10 cellular contexts compared by ENCODE assay signal in the genomic region with DNA sequence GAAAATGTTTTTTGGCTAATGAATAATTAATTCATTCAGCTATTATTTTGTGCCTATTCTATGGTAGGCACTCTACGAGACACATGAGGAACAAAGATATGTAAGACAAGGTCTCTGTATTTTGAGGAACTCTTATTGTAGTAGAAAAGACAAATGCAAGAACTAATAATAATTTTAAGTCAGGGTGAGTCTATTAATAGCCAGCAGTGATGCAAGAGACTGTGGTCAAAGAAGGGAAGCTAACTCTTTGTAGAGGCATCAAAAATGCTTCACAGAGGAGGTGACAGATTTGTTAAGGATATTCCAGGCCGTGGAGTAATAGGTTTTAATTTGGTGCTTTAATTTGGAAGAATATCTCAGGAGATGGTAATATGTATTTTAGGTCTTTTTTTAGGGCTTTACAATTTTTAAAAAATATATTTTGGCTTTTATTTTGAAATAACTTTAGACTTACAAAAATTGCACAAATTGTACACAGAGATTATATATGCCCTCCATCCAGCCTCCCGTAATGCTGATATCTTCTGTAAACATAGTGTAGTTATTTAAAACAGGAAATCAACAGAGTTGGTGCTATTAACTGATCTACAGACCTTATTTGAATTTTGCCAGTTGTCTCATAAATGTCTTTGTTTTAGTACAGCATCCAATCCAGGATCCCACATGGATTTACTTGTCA. TPM values are rescaled to one million over a fixed set of nuclear protein-coding genes. Genes with fewer than 3 reads are reported as not detected.
DNase-seq lines count a peak whose midpoint lies in the region; TF ChIP-seq lines count a peak whose summit lies in the region.
"Had no signal": no experiment of that assay in that cellular context is flagged by ENCODE, and none has a peak within 500 bp of the region (broad histone marks: within the 10 kb centered on the region; RNA-seq: fewer than 3 reads in every experiment).

No MANE protein-coding gene starts in this region.

- H3K9me3 Mint-ChIP-seq in HFFc6, result peaks cover 17% of the 10 kb centered on the region
- H3K9me3 Mint-ChIP-seq: activated naive CD4-positive, alpha-beta T cell treated with anti-CD3 and anti-CD28 coated beads, Interleukin-2, amount 50 U/mL, for 24 hours had no signal

- H3K4me3 ChIP-seq in foreskin fibroblast (ENCODE audit: low read depth in 1 of 2, low read length in 2 of 2), result no peak overlapping the region

- peak overlapping the region; percentile 67 for H3K4me3 Mint-ChIP-seq in HFFc6
- H3K4me3 Mint-ChIP-seq: activated naive CD4-positive, alpha-beta T cell treated with anti-CD3 and anti-CD28 coated beads, Interleukin-2, amount 50 U/mL, for 24 hours; T-cell had no signal

- peaks cover 54% of the 10 kb centered on the region for H3K36me3 Mint-ChIP-seq in HFFc6 (ENCODE audit: low read depth)
- H3K36me3 Mint-ChIP-seq: activated naive CD4-positive, alpha-beta T cell treated with anti-CD3 and anti-CD28 coated beads, Interleukin-2, amount 50 U/mL, for 24 hours; T-cell had no signal

- H3K4me1 Mint-ChIP-seq in HFFc6 (ENCODE audit: low read depth), result peaks cover 91% of the 10 kb centered on the region
- H3K4me1 Mint-ChIP-seq: activated naive CD4-positive, alpha-beta T cell treated with anti-CD3 and anti-CD28 coated beads, Interleukin-2, amount 50 U/mL, for 24 hours; T-cell had no signal

- peak overlapping the region; percentile 79 for H3K27ac Mint-ChIP-seq in HFFc6
- H3K27ac Mint-ChIP-seq: activated naive CD4-positive, alpha-beta T cell treated with anti-CD3 and anti-CD28 coated beads, Interleukin-2, amount 50 U/mL, for 24 hours; T-cell had no signal

- DNase-seq in EL, result peak; percentile 53
- DNase-seq in HFFc6, result peak; percentile 51
- DNase-seq in NOMO-1 treated with DMSO at 0.1 percent for 48 hours (lab: John Stamatoyannopoulos, UW; ENCODE audit: unreplicated experiment), result peak; percentile 88
- peak; percentile 53 to 71 for DNase-seq in foreskin fibroblast
- DNase-seq in SHP77 (lab: John Stamatoyannopoulos, UW), result no peak
- DNase-seq in NCI-H1417 treated with DMSO at 0.1 percent for 48 hours (lab: John Stamatoyannopoulos, UW), result no peak
- DNase-seq in NCI-H128 (lab: John Stamatoyannopoulos, UW; ENCODE audit: unreplicated experiment), result no peak
- DNase-seq in DMS79 treated with DMSO at 0.1 percent for 48 hours (lab: John Stamatoyannopoulos, UW), result no peak
- DNase-seq: T-cell had no signal

- H3K27me3 Mint-ChIP-seq in HFFc6 (ENCODE audit: insufficient read depth), result peaks cover 13% of the 10 kb centered on the region

- TF ChIP-seq CTCF in HFFc6 (IDR thresholded peaks at IDR 0.05) (no peak), foreskin fibroblast (IDR thresholded peaks at IDR 0.05; ENCODE audit: low read depth, low read length) (no peak)

RNA-seq across cellular contexts. Expression of a gene that starts 48.1 kb away (rescaled TPM):
- total RNA-seq in HFFc6 (2021; fragmentation: NEBNext Ultra II Directional; extraction: Animal tissue kit (Norgen Biotek cat#: 25700)), result 10 to 100 TPM; 36.7 to 53.7 (median 38.4) TPM

Comparison
In these comparisons a context has a peak if more than half of its experiments do, and no peak if none do; other contexts are left out.
1. DNase-seq: peak in EL (single experiment), HFFc6 (single experiment), NOMO-1 treated with DMSO at 0.1 percent for 48 hours (single experiment) and foreskin fibroblast (2 of 2); none in SHP77 (0 of 2), NCI-H1417 treated with DMSO at 0.1 percent for 48 hours (single experiment), NCI-H128 (single experiment) and DMS79 treated with DMSO at 0.1 percent for 48 hours (single experiment).